In genomic region chr4:183404016-183404415, GRCh38 we compare ENCODE assay signal across 23 cellular contexts.
"Had no signal": no experiment of that assay in that cellular context is flagged by ENCODE, and none has a peak within 500 bp of the region (broad histone marks: within the 10 kb centered on the region; RNA-seq: fewer than 3 reads in every experiment).

No MANE protein-coding gene starts in this region.

- H3K27me3 ChIP-seq: esophagus squamous epithelium, foreskin keratinocyte, pancreas, suprapubic skin, thyroid gland, upper lobe of left lung, uterus had no signal

- H3K9me3 ChIP-seq: esophagus squamous epithelium, pancreas, suprapubic skin, thyroid gland, upper lobe of left lung, uterus had no signal

- H3K4me3 ChIP-seq: esophagus squamous epithelium, lung, pancreas, suprapubic skin, thyroid gland, upper lobe of left lung, uterus had no signal

- H3K9me3 Mint-ChIP-seq: naive thymus-derived CD8-positive, alpha-beta T cell; neural crest cell had no signal

- H3K4me1 ChIP-seq: foreskin keratinocyte, pancreas, thyroid gland, uterus had no signal

- ATAC-seq: foreskin keratinocyte; left colon; left ventricle myocardium superior; naive thymus-derived CD8-positive, alpha-beta T cell; pancreas; right cardiac atrium had no signal

- H3K36me3 Mint-ChIP-seq: naive thymus-derived CD8-positive, alpha-beta T cell had no signal

- H3K27ac Mint-ChIP-seq: progenitor cell of endocrine pancreas had no signal

- DNase-seq: dermis blood vessel endothelial cell; esophagus squamous epithelium; foreskin keratinocyte; head of caudate nucleus; hippocampal formation; left colon; left ventricle myocardium superior; mesenchymal stem cell; naive thymus-derived CD8-positive, alpha-beta T cell; occipital lobe; pancreas; right cardiac atrium; small intestine; stimulated activated CD4-positive, alpha-beta T cell treated with anti-CD3 and anti-CD28 coated beads, Interleukin-12 subunit alpha, Interleukin-12 subunit beta, amount 100 ng/mL, for 4 hours; stimulated activated naive CD4-positive, alpha-beta T cell treated with Interleukin-2 at 50 U/mL for 16 hours; thyroid gland; upper lobe of left lung; uterus had no signal

- H3K27ac ChIP-seq: esophagus squamous epithelium, foreskin keratinocyte, pancreas, suprapubic skin, thyroid gland, upper lobe of left lung, uterus had no signal

- FAIRE-seq: colon, pancreas, small intestine had no signal

- H3K4me3 Mint-ChIP-seq: neural crest cell had no signal

- H3K36me3 ChIP-seq: esophagus squamous epithelium, pancreas, suprapubic skin, thyroid gland, upper lobe of left lung, uterus had no signal
